ENCODE assay signal across 16 cellular contexts in the genomic region with DNA sequence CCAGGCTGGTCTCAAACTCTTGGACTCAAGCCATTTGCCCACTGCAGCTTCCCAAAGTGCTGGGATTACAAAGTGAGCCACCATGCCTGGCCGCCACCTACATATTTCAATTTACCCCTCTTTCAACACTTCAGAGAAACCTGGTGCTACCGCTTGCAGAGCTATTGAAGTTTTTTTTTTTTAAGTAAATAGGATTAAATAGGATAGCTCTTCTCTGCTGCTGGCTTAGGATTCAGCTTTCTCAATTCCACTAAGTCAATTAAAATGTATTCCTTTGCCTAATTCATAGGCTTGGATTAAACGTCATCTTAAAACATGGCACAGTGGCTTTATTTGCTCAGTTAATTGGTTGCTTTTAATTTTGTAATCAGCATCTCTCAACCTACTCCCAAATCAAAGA. TPM values are rescaled to one million over a fixed set of nuclear protein-coding genes. Genes with fewer than 3 reads are reported as not detected.
A peak's percentile ranks its signal among the peaks of the same experiment; 100 is the strongest.
DNase-seq lines count a peak whose midpoint lies in the region; ATAC-seq and TF ChIP-seq lines count a peak whose summit lies in the region.
"Had no signal": no experiment of that assay in that cellular context is flagged by ENCODE, and none has a peak within 500 bp of the region (broad histone marks: within the 10 kb centered on the region; RNA-seq: fewer than 3 reads in every experiment).

No MANE protein-coding gene starts in this region.

- DNase-seq in D341Med (ENCODE audit: low spot score) = peak; percentile 62
- peak; percentile 12 for DNase-seq in NCI-H69 (lab: John Stamatoyannopoulos, UW)
- peak; percentile 14 for DNase-seq in WERI-Rb-1
- DNase-seq in mesenteric fat pad (ENCODE audit: low spot score) = no peak
- DNase-seq in lower lobe of right lung = no peak
- no peak for DNase-seq in mammary epithelial cell
- DNase-seq: BE2C; CD4-positive, alpha-beta T cell; CD8-positive, alpha-beta memory T cell; DMS153; DND-41; GOT3; HFFc6 had no signal

- in situ Hi-C loops in mammary epithelial cell (cut with MboI; ENCODE audit: low sequenced_read_pairs in 2 of 2) = no loop called here

- no TSS peak for BruUV-seq in mammary epithelial cell (replicated peaks; lab: Mats Ljungman, UMichigan)

- H3K9ac ChIP-seq in mammary epithelial cell (ENCODE audit: insufficient read depth, low read length) = no peak overlapping the region
- H3K9ac ChIP-seq: BLaER1 treated with 17β-estradiol and CSF1 and Interleukin-3, amounts not matched to agents 10 nM and 100 nM had no signal

- no peaks in the 10 kb centered on the region for H3K27me3 ChIP-seq in WERI-Rb-1 (ENCODE audit: insufficient read depth, low read depth, severe bottlenecking)
- H3K27me3 ChIP-seq in lower lobe of right lung (ENCODE audit: low read depth) = no peaks in the 10 kb centered on the region
- H3K27me3 ChIP-seq in mammary epithelial cell (ENCODE audit: insufficient read depth, low read length) = no peaks in the 10 kb centered on the region
- H3K27me3 ChIP-seq: BE2C; BLaER1 treated with 17β-estradiol and CSF1 and Interleukin-3, amounts not matched to agents 10 nM and 100 nM had no signal

- peaks cover 32% of the 10 kb centered on the region for H3K36me3 ChIP-seq in WERI-Rb-1
- H3K36me3 ChIP-seq in lower lobe of right lung = peaks cover 40% of the 10 kb centered on the region
- peaks cover 6% of the 10 kb centered on the region for H3K36me3 ChIP-seq in mammary epithelial cell (ENCODE audit: insufficient read depth, low read length)

- CTCF ChIA-PET in mammary epithelial cell (lab: Charles Lee; ENCODE audit: low non-redundant PET) = no interaction called here

- H3K27ac ChIP-seq in WERI-Rb-1 = no peak overlapping the region
- no peak overlapping the region for H3K27ac ChIP-seq in lower lobe of right lung
- H3K27ac ChIP-seq in mammary epithelial cell (ENCODE audit: insufficient read depth, low read depth, low read length) = no peak overlapping the region
- H3K27ac ChIP-seq: BLaER1 treated with 17β-estradiol and CSF1 and Interleukin-3, amounts not matched to agents 10 nM and 100 nM had no signal

- no peaks in the 10 kb centered on the region for H4K20me1 ChIP-seq in mammary epithelial cell (ENCODE audit: insufficient read depth, low read length)
- H4K20me1 ChIP-seq: BLaER1 treated with 17β-estradiol and CSF1 and Interleukin-3, amounts not matched to agents 10 nM and 100 nM had no signal

- dilution Hi-C loops in mammary epithelial cell (cut with HindIII; ENCODE audit: low sequenced_read_pairs) = no loop called here

- no peak for TF ChIP-seq CTCF in WERI-Rb-1 (IDR thresholded peaks at IDR 0.05; ENCODE audit: low read depth, low read length)
- no peak for TF ChIP-seq CTCF in lower lobe of right lung (IDR thresholded peaks at IDR 0.05)
- no peak for TF ChIP-seq CTCF in mammary epithelial cell (conservative IDR thresholded peaks at IDR 0.05 in 1 of 2, IDR thresholded peaks at IDR 0.05 in 1 of 2; ENCODE audit: extremely low read depth in 1 of 2, insufficient read depth in 1 of 2, low read depth in 1 of 2, low read length in 2 of 2)

- 96% methylated on average over 3 of the region's 3 CpGs for WGBS in mammary epithelial cell (ENCODE audit: low coverage, missing lambda C conversion rate)

- intact Hi-C loops in lower lobe of right lung (cut with DNase I) = no loop called here
- intact Hi-C loops in mammary epithelial cell (cut with micrococcal nuclease) = no loop called here

- no peaks in the 10 kb centered on the region for H3K9me3 ChIP-seq in WERI-Rb-1 (ENCODE audit: severe bottlenecking)
- H3K9me3 ChIP-seq in lower lobe of right lung = no peaks in the 10 kb centered on the region
- no peaks in the 10 kb centered on the region for H3K9me3 ChIP-seq in mammary epithelial cell (replicated peaks; ENCODE audit: insufficient read depth, low read length)
- H3K9me3 ChIP-seq: BE2C; BLaER1 treated with 17β-estradiol and CSF1 and Interleukin-3, amounts not matched to agents 10 nM and 100 nM; HAP-1 had no signal

- ATAC-seq in lower lobe of right lung = no peak

- H2AFZ ChIP-seq in mammary epithelial cell (ENCODE audit: low read depth, low read length) = no peak overlapping the region

- H3K4me3 ChIP-seq in WERI-Rb-1 (ENCODE audit: low read depth, low read length) = no peak overlapping the region
- no peak overlapping the region for H3K4me3 ChIP-seq in lower lobe of right lung
- H3K4me3 ChIP-seq in mammary epithelial cell (replicated peaks in 1 of 3; ENCODE audit: insufficient read depth in 1 of 3, low read depth in 2 of 3, low read length in 3 of 3) = no peak overlapping the region
- H3K4me3 ChIP-seq: BLaER1 treated with 17β-estradiol and CSF1 and Interleukin-3, amounts not matched to agents 10 nM and 100 nM; HAP-1 had no signal

- H3K79me2 ChIP-seq in mammary epithelial cell (ENCODE audit: insufficient read depth, low read length) = no peaks in the 10 kb centered on the region

- H3K4me2 ChIP-seq in mammary epithelial cell (ENCODE audit: insufficient read depth, low read depth, low read length) = no peak overlapping the region
- H3K4me2 ChIP-seq: BLaER1 treated with 17β-estradiol and CSF1 and Interleukin-3, amounts not matched to agents 10 nM and 100 nM had no signal

- H3K4me1 ChIP-seq in lower lobe of right lung (no peaks in the 10 kb centered on the region), mammary epithelial cell (ENCODE audit: insufficient read depth, low read length) (no peaks in the 10 kb centered on the region)
- H3K4me1 ChIP-seq: BE2C; BLaER1 treated with 17β-estradiol and CSF1 and Interleukin-3, amounts not matched to agents 10 nM and 100 nM; HAP-1 had no signal

RNA-seq across cellular contexts. Expression of gene KIAA1191, which starts 41.0 kb away (rescaled TPM):
- total RNA-seq in mesenteric fat pad = 65.9 TPM
- total RNA-seq in lower lobe of right lung = 88.9 TPM
- total RNA-seq in mammary epithelial cell = 100 to 1,000 TPM in 1 of 2 donors, 10 to 100 TPM in 1; 99.0 to 204 TPM
- 130 TPM for polyA plus RNA-seq in mammary epithelial cell
- 169 TPM for polyA minus RNA-seq in mammary epithelial cell

RNA-seq across cellular contexts. Expression of gene ARL10, which starts 44.7 kb away (rescaled TPM):
- total RNA-seq in mesenteric fat pad (4.4 TPM), lower lobe of right lung (5.4 TPM), mammary epithelial cell (10 to 100 TPM in 1 of 2 donors, under 1 TPM in 1; 0.56 to 10.7 TPM)
- polyA plus RNA-seq in mammary epithelial cell = 1.8 TPM
- polyA minus RNA-seq in mammary epithelial cell = 2.8 TPM
- total RNA-seq: A172 had no signal

Comparison
In these comparisons a context has a peak if more than half of its experiments do, and no peak if none do; other contexts are left out.
1. DNase-seq: peak in D341Med (single experiment), NCI-H69 (single experiment) and WERI-Rb-1 (single experiment); none in mesenteric fat pad (single experiment), lower lobe of right lung (single experiment) and mammary epithelial cell (single experiment).